Comparison of ENCODE assay signal across 15 cellular contexts in genomic region chr19:47661161-47661560, GRCh38. TPM values are rescaled to one million over a fixed set of nuclear protein-coding genes. Genes with fewer than 3 reads are reported as not detected.
DNase-seq lines count a peak whose midpoint lies in the region; ATAC-seq and TF ChIP-seq lines count a peak whose summit lies in the region.
"Had no signal": no experiment of that assay in that cellular context is flagged by ENCODE, and none has a peak within 500 bp of the region (broad histone marks: within the 10 kb centered on the region; RNA-seq: fewer than 3 reads in every experiment).

No MANE protein-coding gene starts in this region.

- H3K14ac ChIP-seq in IMR-90 (replicated peaks; ENCODE audit: low read depth, low read length) = no peak overlapping the region

- TF ChIP-seq POLR2A in IMR-90 (IDR thresholded peaks at IDR 0.05; ENCODE audit: low read depth, low read length) = no peak
- TF ChIP-seq POLR2A in spleen (IDR thresholded peaks at IDR 0.05) = no peak

- H4K8ac ChIP-seq in IMR-90 (ENCODE audit: low read depth in 2 of 2, low read length in 2 of 2) = no peak overlapping the region

- H3K4me1 Mint-ChIP-seq in effector memory CD8-positive, alpha-beta T cell (ENCODE audit: low read depth in 2 of 2) = peaks cover 23 to 29% of the 10 kb centered on the region in 2 donors
- H3K4me1 Mint-ChIP-seq in mesothelial cell of epicardium = peaks cover 25% of the 10 kb centered on the region
- peaks cover 10 to 34% of the 10 kb centered on the region in 2 donors for H3K4me1 Mint-ChIP-seq in natural killer cell treated with Interleukin-12 subunit alpha and Interleukin-12 subunit beta and Interleukin-15 and Interleukin-18, amount 100 ng/mL, for 72 hours (ENCODE audit: low read depth in 2 of 2)

- H4K5ac ChIP-seq in IMR-90 (ENCODE audit: low read depth, low read length) = no peak overlapping the region

- H3K9ac ChIP-seq in IMR-90 (ENCODE audit: low read depth, low read length) = no peak overlapping the region
- H3K9ac ChIP-seq: BLaER1 had no signal

- no peak overlapping the region for H2BK15ac ChIP-seq in IMR-90 (ENCODE audit: low read depth, low read length)

- intact Hi-C loops in IMR-90 (cut with micrococcal nuclease) = loop anchor here (10.0 kb wide), 1 partner anchor 146 kb away; the partner anchor contains the start of gene NAPA
- intact Hi-C loops in spleen (cut with DNase I; ENCODE audit: low total_unique reads) = no loop called here

- DNase-seq in IMR-90 (no peak), mesothelial cell of epicardium (ENCODE audit: low spot score in 2 of 2, unreplicated experiment in 2 of 2) (no peak), substantia nigra (lab: John Stamatoyannopoulos, UW) (peak in 18 of 49 donors; percentile 9 to 66 (median 28)), spleen (no peak), DMS53 treated with DMSO at 0.1 percent for 48 hours (lab: John Stamatoyannopoulos, UW; ENCODE audit: unreplicated experiment) (no peak), Ammon's horn (ENCODE audit: low spot score) (no peak)
- no peak for DNase-seq in effector memory CD8-positive, alpha-beta T cell
- DNase-seq in natural killer cell treated with Interleukin-12 subunit alpha and Interleukin-12 subunit beta and Interleukin-15 and Interleukin-18, amount 100 ng/mL, for 72 hours (ENCODE audit: low spot score) = no peak
- DNase-seq: activated gamma-delta T cell, body of pancreas had no signal

- H3K18ac ChIP-seq in IMR-90 (ENCODE audit: low read depth, low read length) = no peak overlapping the region

- H3K27me3 Mint-ChIP-seq in effector memory CD8-positive, alpha-beta T cell = no peaks in the 10 kb centered on the region
- H3K27me3 Mint-ChIP-seq in mesothelial cell of epicardium (ENCODE audit: low read depth) = no peaks in the 10 kb centered on the region
- no peaks in the 10 kb centered on the region for H3K27me3 Mint-ChIP-seq in natural killer cell treated with Interleukin-12 subunit alpha and Interleukin-12 subunit beta and Interleukin-15 and Interleukin-18, amount 100 ng/mL, for 72 hours

- POLR2A ChIA-PET in IMR-90 (lab: Charles Lee; ENCODE audit: unreplicated experiment) = no interaction called here

- H2BK20ac ChIP-seq in IMR-90 (ENCODE audit: low read depth, low read length) = no peak overlapping the region

- peaks cover 32% of the 10 kb centered on the region for H3K9me1 ChIP-seq in IMR-90 (ENCODE audit: insufficient read depth, low read length)

- H3K36me3 ChIP-seq in IMR-90 (ENCODE audit: control insufficient read depth, insufficient read depth, low read length) (peaks cover 2% of the 10 kb centered on the region), spleen (peaks cover 0 to 46% (median 0%) of the 10 kb centered on the region in 6 donors)

- H3K23ac ChIP-seq in IMR-90 (ENCODE audit: low read depth, low read length) = no peak overlapping the region

- peak overlapping the region; percentile 35; the same call in 1 of the 2 replicates for H2AK5ac ChIP-seq in IMR-90 (ENCODE audit: low read depth, low read length)

- H3K9me3 ChIP-seq in IMR-90 (ENCODE audit: control insufficient read depth, insufficient read depth, low read length) (no peaks in the 10 kb centered on the region), spleen (no peaks in the 10 kb centered on the region)
- H3K9me3 ChIP-seq: BLaER1, body of pancreas, upper lobe of left lung had no signal

- peak overlapping the region; percentile 8 to 32 for H3K27ac Mint-ChIP-seq in effector memory CD8-positive, alpha-beta T cell
- H3K27ac Mint-ChIP-seq in mesothelial cell of epicardium = peak overlapping the region; percentile 7
- peak overlapping the region in 1 of 2 donors; percentile 58 for H3K27ac Mint-ChIP-seq in natural killer cell treated with Interleukin-12 subunit alpha and Interleukin-12 subunit beta and Interleukin-15 and Interleukin-18, amount 100 ng/mL, for 72 hours
- H3K27ac Mint-ChIP-seq: nephron had no signal

- no TSS peak for BruUV-seq in IMR-90 (replicated peaks; lab: Mats Ljungman, UMichigan)

- 84% methylated on average over 5 of the region's 16 CpGs; no CpG with 5 or more reads in 1 of the 2 experiments for WGBS in IMR-90 (ENCODE audit: extremely low coverage in 2 of 2, insufficient read length in 1 of 2), 2 experiments
- 92 to 95% (median 93%) methylated on average over 15 to 16 of the region's 16 CpGs for WGBS in spleen, 5 donors

- ATAC-seq in IMR-90 (ENCODE audit: low read depth) = no peak
- ATAC-seq in effector memory CD8-positive, alpha-beta T cell (replicated peaks) = no peak
- no peak for ATAC-seq in natural killer cell treated with Interleukin-12 subunit alpha and Interleukin-12 subunit beta and Interleukin-15 and Interleukin-18, amount 100 ng/mL, for 72 hours
- ATAC-seq: body of pancreas had no signal

- TF ChIP-seq RAD21 in IMR-90 (IDR thresholded peaks at IDR 0.05; ENCODE audit: low read length) = no peak

- H3K27me3 ChIP-seq in IMR-90 (ENCODE audit: control insufficient read depth, insufficient read depth, low read length) (no peaks in the 10 kb centered on the region), spleen (replicated peaks in 1 of 7) (no peaks in the 10 kb centered on the region)
- H3K27me3 ChIP-seq: BLaER1, body of pancreas, hepatocyte, upper lobe of left lung had no signal

- no peak overlapping the region for H2AK9ac ChIP-seq in IMR-90 (replicated peaks; ENCODE audit: low read depth, low read length, poor library complexity)

- no peak overlapping the region for H3K56ac ChIP-seq in IMR-90 (ENCODE audit: extremely low read depth, insufficient read depth, low read length)

- H2AFZ ChIP-seq in IMR-90 (replicated peaks; ENCODE audit: low read length, poor library complexity) = no peak overlapping the region
- H2AFZ ChIP-seq: hepatocyte had no signal

- no peak overlapping the region for H3K4me3 Mint-ChIP-seq in effector memory CD8-positive, alpha-beta T cell
- H3K4me3 Mint-ChIP-seq in mesothelial cell of epicardium = no peak overlapping the region
- no peak overlapping the region for H3K4me3 Mint-ChIP-seq in natural killer cell treated with Interleukin-12 subunit alpha and Interleukin-12 subunit beta and Interleukin-15 and Interleukin-18, amount 100 ng/mL, for 72 hours
- H3K4me3 Mint-ChIP-seq: nephron had no signal

- H2BK120ac ChIP-seq in IMR-90 (ENCODE audit: low read depth, low read length) = no peak overlapping the region

- H3K9me3 Mint-ChIP-seq in effector memory CD8-positive, alpha-beta T cell = no peaks in the 10 kb centered on the region
- H3K9me3 Mint-ChIP-seq in mesothelial cell of epicardium = no peaks in the 10 kb centered on the region
- no peaks in the 10 kb centered on the region for H3K9me3 Mint-ChIP-seq in natural killer cell treated with Interleukin-12 subunit alpha and Interleukin-12 subunit beta and Interleukin-15 and Interleukin-18, amount 100 ng/mL, for 72 hours
- H3K9me3 Mint-ChIP-seq: nephron had no signal

- H3K36me3 Mint-ChIP-seq in effector memory CD8-positive, alpha-beta T cell (ENCODE audit: insufficient read depth) = peaks cover 10% of the 10 kb centered on the region
- peaks cover 10% of the 10 kb centered on the region for H3K36me3 Mint-ChIP-seq in mesothelial cell of epicardium
- no peaks in the 10 kb centered on the region for H3K36me3 Mint-ChIP-seq in natural killer cell treated with Interleukin-12 subunit alpha and Interleukin-12 subunit beta and Interleukin-15 and Interleukin-18, amount 100 ng/mL, for 72 hours

- no peak overlapping the region for H2BK5ac ChIP-seq in IMR-90 (ENCODE audit: low read depth, low read length, poor library complexity, severe bottlenecking)

- TF ChIP-seq CTCF in IMR-90 (conservative IDR thresholded peaks at IDR 0.05; ENCODE audit: low read depth, low read length) (no peak), mesothelial cell of epicardium (IDR thresholded peaks at IDR 0.05; ENCODE audit: unreplicated experiment) (no peak), spleen (IDR thresholded peaks at IDR 0.05 in 8 of 11, conservative IDR thresholded peaks at IDR 0.05 in 3 of 11) (no peak)

- no peak overlapping the region for H3K4me2 ChIP-seq in IMR-90 (ENCODE audit: low read depth, low read length)
- H3K4me2 ChIP-seq: BLaER1, hepatocyte had no signal

- dilution Hi-C loops in IMR-90 (cut with HindIII; ENCODE audit: low sequenced_read_pairs, unreplicated experiment) = no loop called here

- no peak overlapping the region for H4K91ac ChIP-seq in IMR-90 (ENCODE audit: insufficient read depth, low read depth, low read length)

- in situ Hi-C loops in IMR-90 (cut with MboI; ENCODE audit: low sequenced_read_pairs) = no loop called here

- no peak overlapping the region for H3K27ac ChIP-seq in IMR-90 (ENCODE audit: insufficient read depth, low read length)
- peak overlapping the region; percentile 63 for H3K27ac ChIP-seq in substantia nigra (ENCODE audit: low read depth, low read length, poor library complexity, severe bottlenecking)
- peak overlapping the region in 1 of 8 donors; percentile 85 for H3K27ac ChIP-seq in spleen
- H3K27ac ChIP-seq: BLaER1, body of pancreas, SK-N-MC had no signal

- no peak overlapping the region; the same call in 1 of the 2 replicates for H3K4ac ChIP-seq in IMR-90 (ENCODE audit: low read depth, low read length)

- peaks cover 27% of the 10 kb centered on the region for H3K4me1 ChIP-seq in IMR-90 (ENCODE audit: control insufficient read depth, insufficient read depth, low read length)
- peaks cover 0 to 50% (median 30%) of the 10 kb centered on the region in 6 donors for H3K4me1 ChIP-seq in spleen
- H3K4me1 ChIP-seq: BLaER1 had no signal

- CTCF ChIA-PET in IMR-90 (lab: Yijun Ruan, JAX) = no interaction called here

- peaks cover 71% of the 10 kb centered on the region for H4K20me1 ChIP-seq in IMR-90 (ENCODE audit: insufficient read depth, low read length)

- H3K79me1 ChIP-seq in IMR-90 (ENCODE audit: low read depth in 1 of 2, low read length in 2 of 2) = peaks cover 48 to 82% of the 10 kb centered on the region in 2 experiments

- H3K4me3 ChIP-seq in IMR-90 (ENCODE audit: insufficient read depth, low read depth, low read length) (no peak overlapping the region), spleen (no peak overlapping the region)
- H3K4me3 ChIP-seq: BLaER1, body of pancreas, hepatocyte, SK-N-MC, upper lobe of left lung had no signal

RNA-seq across cellular contexts. Expression of gene EHD2, which starts 52.1 kb away (rescaled TPM):
- 31.9 and 35.3 TPM in 2 replicates for total RNA-seq in IMR-90 (2012; rRNA removed)
- 152 and 181 TPM in 2 replicates for polyA plus RNA-seq in IMR-90 (2012; rRNA removed)
- polyA plus RNA-seq in IMR-90 (2012; cell fraction: cytosol; rRNA removed) = 132 and 206 TPM in 2 replicates
- 65.9 and 110 TPM in 2 replicates for polyA plus RNA-seq in IMR-90 (2012; cell fraction: nucleus; rRNA removed; ENCODE audit: low replicate concordance)
- 38.7 to 39.2 TPM (median 38.8 TPM) in 3 replicates for total RNA-seq in mesothelial cell of epicardium
- 10 to 100 TPM; 48.9 to 87.7 (median 64.3) TPM for total RNA-seq in spleen
- 10 to 100 TPM in 2 of 3 donors, 1 to 10 TPM in 1; 6.9 to 18.4 (median 10.6) TPM for polyA plus RNA-seq in spleen
- not detected for total RNA-seq in natural killer cell treated with Interleukin-12 subunit alpha and Interleukin-12 subunit beta and Interleukin-15 and Interleukin-18, amount 100 ng/mL, for 72 hours

RNA-seq across cellular contexts. Expression of gene BICRA, which starts 52.2 kb away (rescaled TPM):
- total RNA-seq in IMR-90 (2012; rRNA removed) (1.8 and 3.1 TPM in 2 replicates), mesothelial cell of epicardium (35.6 to 38.5 TPM (median 36.9 TPM) in 3 replicates), spleen (10 to 100 TPM; 10.9 to 21.8 (median 20.1) TPM)
- polyA plus RNA-seq in IMR-90 (2012; rRNA removed) (3.5 and 3.9 TPM in 2 replicates), spleen (10 to 100 TPM in 1 of 3 donors, 1 to 10 TPM in 2; 2.2 to 10.2 (median 5.1) TPM)
- polyA plus RNA-seq in IMR-90 (2012; cell fraction: cytosol; rRNA removed) = 3.0 and 4.1 TPM in 2 replicates
- polyA plus RNA-seq in IMR-90 (2012; cell fraction: nucleus; rRNA removed; ENCODE audit: low replicate concordance) = 13.2 and 25.5 TPM in 2 replicates
- 10 to 100 TPM; 14.4 to 17.5 TPM for total RNA-seq in natural killer cell treated with Interleukin-12 subunit alpha and Interleukin-12 subunit beta and Interleukin-15 and Interleukin-18, amount 100 ng/mL, for 72 hours

Comparison
In these comparisons a context has a peak if more than half of its experiments do, and no peak if none do; other contexts are left out.
1. RNA of gene EHD2, which starts 52.1 kb away (total RNA-seq): 48.9 to 87.7 TPM in spleen, 38.7 to 39.2 TPM in mesothelial cell of epicardium and 31.9 to 35.3 TPM in IMR-90; not detected in natural killer cell treated with Interleukin-12 subunit alpha and Interleukin-12 subunit beta and Interleukin-15 and Interleukin-18, amount 100 ng/mL, for 72 hours; every median in the first group is over 10 times any median in the second.